In genomic region chr21:38533887-38534286, GRCh38 we compare ENCODE assay signal across 32 cellular contexts. TPM values are rescaled to one million over a fixed set of nuclear protein-coding genes. Genes with fewer than 3 reads are reported as not detected.
DNase-seq lines count a peak whose midpoint lies in the region; ATAC-seq and TF ChIP-seq lines count a peak whose summit lies in the region.
"Had no signal": no experiment of that assay in that cellular context is flagged by ENCODE, and none has a peak within 500 bp of the region (broad histone marks: within the 10 kb centered on the region; RNA-seq: fewer than 3 reads in every experiment).

No MANE protein-coding gene starts in this region.

- ATAC-seq in T-helper 17 cell = no peak
- ATAC-seq in naive thymus-derived CD8-positive, alpha-beta T cell = no peak
- ATAC-seq: activated CD8-positive, alpha-beta T cell treated with anti-CD3 and anti-CD28 coated beads, Interleukin-2, amount 10 ng/mL, durations not matched to agents 7 days and 5 days; gastroesophageal sphincter; left lobe of liver had no signal

- no peaks in the 10 kb centered on the region for H3K36me3 ChIP-seq in SK-N-MC (ENCODE audit: insufficient read depth, low read length)
- no peaks in the 10 kb centered on the region for H3K36me3 ChIP-seq in CD8-positive, alpha-beta memory T cell (ENCODE audit: insufficient read depth, low read length)
- H3K36me3 ChIP-seq: ascending aorta, esophagus squamous epithelium, gastroesophageal sphincter, stomach, tibial nerve had no signal

- no peaks in the 10 kb centered on the region for H3K9me3 ChIP-seq in SK-N-MC (ENCODE audit: low read depth, low read length)
- H3K9me3 ChIP-seq in CD8-positive, alpha-beta memory T cell (ENCODE audit: low read length) = no peaks in the 10 kb centered on the region
- H3K9me3 ChIP-seq in T-helper 17 cell (ENCODE audit: control insufficient read depth, low read length, poor library complexity, severe bottlenecking) = no peaks in the 10 kb centered on the region
- H3K9me3 ChIP-seq: ascending aorta, esophagus squamous epithelium, gastroesophageal sphincter, stomach, tibial nerve had no signal

- H3K4me3 ChIP-seq in SK-N-MC = peak overlapping the region; percentile 51
- no peak overlapping the region for H3K4me3 ChIP-seq in CD8-positive, alpha-beta memory T cell (ENCODE audit: low read length)
- H3K4me3 ChIP-seq: ascending aorta, esophagus squamous epithelium, gastroesophageal sphincter, skin epidermis, stomach, tibial nerve had no signal

- peaks cover 2 to 3% of the 10 kb centered on the region in 2 donors for H3K27me3 Mint-ChIP-seq in CD8-positive, alpha-beta memory T cell
- peaks cover 4% of the 10 kb centered on the region for H3K27me3 Mint-ChIP-seq in T-helper 17 cell
- H3K27me3 Mint-ChIP-seq in naive thymus-derived CD8-positive, alpha-beta T cell = peaks cover 0 to 11% (median 3%) of the 10 kb centered on the region in 5 donors

- TF ChIP-seq EP300 in Ishikawa (IDR thresholded peaks at IDR 0.05; ENCODE audit: borderline replicate concordance) = no peak

- no peak overlapping the region for H3K4me3 Mint-ChIP-seq in CD8-positive, alpha-beta memory T cell
- no peak overlapping the region for H3K4me3 Mint-ChIP-seq in T-helper 17 cell
- no peak overlapping the region for H3K4me3 Mint-ChIP-seq in naive thymus-derived CD8-positive, alpha-beta T cell
- H3K4me3 Mint-ChIP-seq: activated CD8-positive, alpha-beta T cell treated with anti-CD3 and anti-CD28 coated beads, Interleukin-2, amount 10 ng/mL, durations not matched to agents 7 days and 5 days; activated naive CD8-positive, alpha-beta T cell; immature natural killer cell had no signal

- no peaks in the 10 kb centered on the region for H3K4me1 Mint-ChIP-seq in CD8-positive, alpha-beta memory T cell
- no peaks in the 10 kb centered on the region for H3K4me1 Mint-ChIP-seq in T-helper 17 cell
- H3K4me1 Mint-ChIP-seq in naive thymus-derived CD8-positive, alpha-beta T cell = no peaks in the 10 kb centered on the region
- H3K4me1 Mint-ChIP-seq: immature natural killer cell had no signal

- peak overlapping the region; percentile 85; the same call in 1 of the 2 replicates for H3K27ac ChIP-seq in SK-N-MC
- no peak overlapping the region for H3K27ac ChIP-seq in CD8-positive, alpha-beta memory T cell (ENCODE audit: low read depth, low read length)
- H3K27ac ChIP-seq: esophagus squamous epithelium, gastroesophageal sphincter, skin epidermis, stomach, tibial nerve had no signal

- H3K4me1 ChIP-seq in CD8-positive, alpha-beta memory T cell (ENCODE audit: insufficient read depth, low read length) = no peaks in the 10 kb centered on the region
- H3K4me1 ChIP-seq: esophagus squamous epithelium, gastroesophageal sphincter, stomach had no signal

- DNase-seq in DMS79 (lab: John Stamatoyannopoulos, UW) (peak; percentile 1), SK-N-MC (ENCODE audit: low read depth, low spot score) (peak; percentile 16), left kidney (ENCODE audit: low read depth, low spot score) (peak; percentile 53), T-helper 17 cell (no peak)
- DNase-seq in CD8-positive, alpha-beta memory T cell = no peak
- DNase-seq in naive thymus-derived CD8-positive, alpha-beta T cell = no peak
- DNase-seq: activated CD8-positive, alpha-beta T cell treated with anti-CD3 and anti-CD28 coated beads, Interleukin-2, amount 10 ng/mL, durations not matched to agents 7 days and 5 days; activated effector memory CD4-positive, alpha-beta T cell treated with Interleukin-2 at 50 U/mL for 16 hours; central memory CD4-positive, alpha-beta T cell; dermis blood vessel endothelial cell; DMS153; esophagus squamous epithelium; GDM1; hippocampal formation; immature natural killer cell; Karpas-422; NCI-H1694 treated with DMSO at 0.1 percent for 48 hours; NCI-H2227 treated with DMSO at 0.1 percent for 48 hours; NCI-H774; stimulated activated CD4-positive, alpha-beta T cell treated with anti-CD3 and anti-CD28 coated beads, Interleukin-2, amount 100 ng/mL, for 24 hours; stomach; T-helper 2 cell had no signal

- no peaks in the 10 kb centered on the region for H3K36me3 Mint-ChIP-seq in CD8-positive, alpha-beta memory T cell
- no peaks in the 10 kb centered on the region for H3K36me3 Mint-ChIP-seq in T-helper 17 cell (ENCODE audit: low read depth)
- H3K36me3 Mint-ChIP-seq in naive thymus-derived CD8-positive, alpha-beta T cell = no peaks in the 10 kb centered on the region
- H3K36me3 Mint-ChIP-seq: immature natural killer cell had no signal

- no peak overlapping the region for H3K27ac Mint-ChIP-seq in CD8-positive, alpha-beta memory T cell
- no peak overlapping the region for H3K27ac Mint-ChIP-seq in T-helper 17 cell
- no peak overlapping the region for H3K27ac Mint-ChIP-seq in naive thymus-derived CD8-positive, alpha-beta T cell
- H3K27ac Mint-ChIP-seq: activated CD8-positive, alpha-beta T cell treated with anti-CD3 and anti-CD28 coated beads, Interleukin-2, amount 10 ng/mL, durations not matched to agents 7 days and 5 days; activated naive CD8-positive, alpha-beta T cell; immature natural killer cell had no signal

- no peak for TF ChIP-seq RAD21 in Ishikawa (IDR thresholded peaks at IDR 0.05; ENCODE audit: low read depth)

- peaks cover 0 to 2% (median 0%) of the 10 kb centered on the region in 5 donors for H3K9me3 Mint-ChIP-seq in CD8-positive, alpha-beta memory T cell
- no peaks in the 10 kb centered on the region for H3K9me3 Mint-ChIP-seq in naive thymus-derived CD8-positive, alpha-beta T cell
- H3K9me3 Mint-ChIP-seq: immature natural killer cell had no signal

- H3K27me3 ChIP-seq in CD8-positive, alpha-beta memory T cell (ENCODE audit: insufficient read depth, low read length, poor library complexity, severe bottlenecking) = no peaks in the 10 kb centered on the region
- H3K27me3 ChIP-seq: ascending aorta, esophagus squamous epithelium, stomach, tibial nerve had no signal

- H3K9ac ChIP-seq in SK-N-MC (ENCODE audit: insufficient read length) = no peak overlapping the region

- CTCF ChIA-PET in CD8-positive, alpha-beta memory T cell (lab: Charles Lee) = no interaction called here

- POLR2A ChIA-PET in CD8-positive, alpha-beta memory T cell (lab: Charles Lee) = no interaction called here
- POLR2A ChIA-PET in naive thymus-derived CD8-positive, alpha-beta T cell (lab: Charles Lee) = no interaction called here

TF ChIP-seq in Ishikawa, 13 proteins besides CTCF, POLR2A, EP300 and RAD21:
- TF ChIP-seq USF1 (IDR thresholded peaks at IDR 0.05) (no peak), REST (IDR thresholded peaks at IDR 0.05; ENCODE audit: low read depth) (peak; percentile 75)

RNA-seq across cellular contexts. Expression of gene ERG, which starts 35.6 kb away (rescaled TPM):
- not detected for total RNA-seq in CD8-positive, alpha-beta memory T cell
- not detected for polyA plus RNA-seq in CD8-positive, alpha-beta memory T cell
- total RNA-seq in T-helper 17 cell = not detected
- not detected for total RNA-seq in naive thymus-derived CD8-positive, alpha-beta T cell
- not detected for polyA plus RNA-seq in naive thymus-derived CD8-positive, alpha-beta T cell
- total RNA-seq: activated CD8-positive, alpha-beta T cell treated with anti-CD3 and anti-CD28 coated beads, Interleukin-2, amount 10 ng/mL, durations not matched to agents 7 days and 5 days; RPMI7951; SK-MEL-5 had no signal
- polyA plus RNA-seq: BJ, immature natural killer cell had no signal

Comparison
In these comparisons a context has a peak if more than half of its experiments do, and no peak if none do; other contexts are left out.
1. DNase-seq: peak in DMS79 (single experiment), SK-N-MC (single experiment) and left kidney (single experiment); none in CD8-positive, alpha-beta memory T cell (0 of 5), T-helper 17 cell (0 of 3) and naive thymus-derived CD8-positive, alpha-beta T cell (0 of 10).